ENCODE assay signal across 8 cellular contexts in genomic region chr2:65064728-65065552, GRCh38. TPM values are rescaled to one million over a fixed set of nuclear protein-coding genes. Genes with fewer than 3 reads are reported as not detected.
A peak's percentile ranks its signal among the peaks of the same experiment; 100 is the strongest.
DNase-seq lines count a peak whose midpoint lies in the region; ATAC-seq and TF ChIP-seq lines count a peak whose summit lies in the region.

No MANE protein-coding gene starts in this region.

- ATAC-seq in CD8-positive, alpha-beta T cell = peak; percentile 96
- ATAC-seq in GM18873 (IDR thresholded peaks at IDR 0.05; ENCODE audit: low FRiP score, unreplicated experiment) = peak; percentile 78
- peak; percentile 86 for ATAC-seq in HG03066 (IDR thresholded peaks at IDR 0.05; ENCODE audit: low read depth, unreplicated experiment)
- ATAC-seq in activated T-cell treated with anti-CD3 and anti-CD28 coated beads, Interleukin-2, amount 50 U/mL, for 4 hours = peak; percentile 75 to 84

- TF ChIP-seq CTCF in CD8-positive, alpha-beta T cell (IDR thresholded peaks at IDR 0.05) = peak; percentile 78
- TF ChIP-seq CTCF in fibroblast of the aortic adventitia (IDR thresholded peaks at IDR 0.05; ENCODE audit: insufficient read depth, low read length) = peak; percentile 60

- peaks cover 6% of the 10 kb centered on the region for H3K36me3 Mint-ChIP-seq in CD8-positive, alpha-beta T cell
- no peaks in the 10 kb centered on the region for H3K36me3 Mint-ChIP-seq in activated T-cell treated with anti-CD3 and anti-CD28 coated beads, Interleukin-2, amount 50 U/mL, for 4 hours (ENCODE audit: insufficient read depth)

- H3K23ac ChIP-seq in neuronal stem cell (ENCODE audit: low read depth, low read length, poor library complexity) = no peak overlapping the region

- H3K27me3 ChIP-seq in CD8-positive, alpha-beta T cell (ENCODE audit: insufficient read depth, low read length) = no peaks in the 10 kb centered on the region
- H3K27me3 ChIP-seq in neuronal stem cell (ENCODE audit: control insufficient read depth in 3 of 3, insufficient read depth in 3 of 3, low read depth in 1 of 3, low read length in 3 of 3) = no peaks in the 10 kb centered on the region

- H3K27ac ChIP-seq in CD8-positive, alpha-beta T cell (ENCODE audit: low read depth, low read length) = no peak overlapping the region
- peak overlapping the region; percentile 4 for H3K27ac ChIP-seq in neuronal stem cell (replicated peaks; ENCODE audit: low read length)

- H3K36me3 ChIP-seq in CD8-positive, alpha-beta T cell (ENCODE audit: insufficient read depth, low read length) = peaks cover 6% of the 10 kb centered on the region
- H3K36me3 ChIP-seq in neuronal stem cell (replicated peaks in 1 of 2; ENCODE audit: control insufficient read depth in 2 of 2, insufficient read depth in 2 of 2, low read length in 2 of 2) = peaks cover 11 to 49% of the 10 kb centered on the region in 2 donors

- H3K4me3 Mint-ChIP-seq in CD8-positive, alpha-beta T cell = no peak overlapping the region
- no peak overlapping the region for H3K4me3 Mint-ChIP-seq in activated T-cell treated with anti-CD3 and anti-CD28 coated beads, Interleukin-2, amount 50 U/mL, for 4 hours

- H3K4me2 ChIP-seq in neuronal stem cell (ENCODE audit: insufficient read depth, low read length, poor library complexity, severe bottlenecking) = no peak overlapping the region

- peaks cover 50% of the 10 kb centered on the region for H3K4me1 Mint-ChIP-seq in CD8-positive, alpha-beta T cell (ENCODE audit: low read depth)
- peaks cover 45% of the 10 kb centered on the region for H3K4me1 Mint-ChIP-seq in activated T-cell treated with anti-CD3 and anti-CD28 coated beads, Interleukin-2, amount 50 U/mL, for 4 hours (ENCODE audit: low read depth)

- no peaks in the 10 kb centered on the region for H3K27me3 Mint-ChIP-seq in CD8-positive, alpha-beta T cell (ENCODE audit: low read depth)
- H3K27me3 Mint-ChIP-seq in activated T-cell treated with anti-CD3 and anti-CD28 coated beads, Interleukin-2, amount 50 U/mL, for 4 hours (ENCODE audit: low read depth) = no peaks in the 10 kb centered on the region

- H3K14ac ChIP-seq in neuronal stem cell (ENCODE audit: low read length) = peak overlapping the region; percentile 14

- DNase-seq in CD8-positive, alpha-beta T cell = peak in 5 of 7 experiments; percentile 15 to 55 (median 35)
- peak; percentile 48 for DNase-seq in NCI-H2196 treated with DMSO at 0.1 percent for 48 hours (lab: John Stamatoyannopoulos, UW; ENCODE audit: unreplicated experiment)
- DNase-seq in activated T-cell treated with anti-CD3 and anti-CD28 coated beads, Interleukin-2, amount 50 U/mL, for 4 hours = no peak
- DNase-seq in fibroblast of the aortic adventitia (ENCODE audit: low read depth) = peak; percentile 97
- peak; percentile 33 for DNase-seq in neuronal stem cell (ENCODE audit: low spot score)
- DNase-seq in NCI-H774 (lab: John Stamatoyannopoulos, UW) = no peak

- H2BK12ac ChIP-seq in neuronal stem cell (ENCODE audit: low read length) = no peak overlapping the region

- H3K79me1 ChIP-seq in neuronal stem cell (ENCODE audit: low read depth, low read length) = peaks cover 16% of the 10 kb centered on the region

- CTCF ChIA-PET in CD8-positive, alpha-beta T cell (lab: Charles Lee) = interaction anchor here (0.6 to 2.3 kb wide), 37 partner anchors 9 to 503 kb away, joined by 3 to 29 read pairs (median 5); partner anchors contain the start of gene CEP68

- no peak overlapping the region for H2BK5ac ChIP-seq in neuronal stem cell (ENCODE audit: low read length)

- peak overlapping the region; percentile 0 for H4K8ac ChIP-seq in neuronal stem cell (ENCODE audit: low read depth, low read length)

- H3K9ac ChIP-seq in neuronal stem cell (ENCODE audit: low read depth, low read length, poor library complexity) = peak overlapping the region; percentile 55

- POLR2A ChIA-PET in CD8-positive, alpha-beta T cell (lab: Charles Lee) = interaction anchor here (0.6 to 1.5 kb wide), 5 partner anchors 9 to 186 kb away, joined by 3 to 4 read pairs (median 4); partner anchors contain the start of genes ACTR2, CEP68 and RAB1A

- no peaks in the 10 kb centered on the region for H3K9me3 Mint-ChIP-seq in CD8-positive, alpha-beta T cell
- H3K9me3 Mint-ChIP-seq in activated T-cell treated with anti-CD3 and anti-CD28 coated beads, Interleukin-2, amount 50 U/mL, for 4 hours = no peaks in the 10 kb centered on the region

- peak overlapping the region; percentile 41 for H3K27ac Mint-ChIP-seq in CD8-positive, alpha-beta T cell

- H3K4me1 ChIP-seq in CD8-positive, alpha-beta T cell (ENCODE audit: insufficient read depth, low read length) = peaks cover 42% of the 10 kb centered on the region
- H3K4me1 ChIP-seq in neuronal stem cell (ENCODE audit: control insufficient read depth in 2 of 2, insufficient read depth in 1 of 2, low read depth in 1 of 2, low read length in 2 of 2) = peaks cover 0 to 14% of the 10 kb centered on the region in 2 donors

- no CpG with 5 or more reads among the region's 14 CpGs for WGBS in neuronal stem cell (ENCODE audit: extremely low coverage in 2 of 2, insufficient read length in 2 of 2, insufficient replicate concordance in 1 of 2), 2 donors

- no peak overlapping the region for H2BK120ac ChIP-seq in neuronal stem cell (ENCODE audit: low read depth, low read length)

- H2AK5ac ChIP-seq in neuronal stem cell (ENCODE audit: low read depth, low read length) = no peak overlapping the region

- intact Hi-C loops in CD8-positive, alpha-beta T cell (cut with DNase I, micrococcal nuclease) = loop anchor here (1.0 to 5.0 kb wide), 5 partner anchors 66 to 507 kb away; partner anchors contain the start of gene RAB1A (in 1 of the 2)

- no peak overlapping the region for H3K4me3 ChIP-seq in CD8-positive, alpha-beta T cell (ENCODE audit: low read depth, low read length)
- H3K4me3 ChIP-seq in fibroblast of the aortic adventitia (ENCODE audit: low read depth, low read length) (peak overlapping the region; percentile 41), neuronal stem cell (ENCODE audit: low read length in 2 of 2) (no peak overlapping the region)

- H2AFZ ChIP-seq in neuronal stem cell (ENCODE audit: low read length) = no peak overlapping the region

- no peak overlapping the region for H2BK15ac ChIP-seq in neuronal stem cell (ENCODE audit: low read length)

- no peak overlapping the region for H3K4ac ChIP-seq in neuronal stem cell (ENCODE audit: low read length)

- H3K9me3 ChIP-seq in CD8-positive, alpha-beta T cell (ENCODE audit: low read length) = no peaks in the 10 kb centered on the region
- H3K9me3 ChIP-seq in neuronal stem cell (replicated peaks in 1 of 2; ENCODE audit: control insufficient read depth in 2 of 2, insufficient read depth in 1 of 2, low read depth in 1 of 2, low read length in 2 of 2) = no peaks in the 10 kb centered on the region

- H3K18ac ChIP-seq in neuronal stem cell (ENCODE audit: low read length) = no peak overlapping the region

- H4K91ac ChIP-seq in neuronal stem cell (ENCODE audit: low read depth, low read length, poor library complexity) = no peak overlapping the region

RNA-seq across cellular contexts. Expression of gene CEP68, which starts 8.7 kb away (rescaled TPM):
- total RNA-seq in CD8-positive, alpha-beta T cell = 10 to 100 TPM; 19.9 to 20.5 TPM
- 1 to 10 TPM; 2.3 to 5.4 (median 2.9) TPM for total RNA-seq in activated T-cell treated with anti-CD3 and anti-CD28 coated beads, Interleukin-2, amount 50 U/mL, for 4 hours
- 12.0 and 12.3 TPM in 2 replicates for total RNA-seq in fibroblast of the aortic adventitia (ENCODE audit: low replicate concordance)
- polyA plus RNA-seq in neuronal stem cell (2013, experiment 1 of 2) = 20.9 TPM
- 21.5 TPM for polyA plus RNA-seq in neuronal stem cell (2013, experiment 2 of 2)

Comparison
In these comparisons a context has a peak if more than half of its experiments do, and no peak if none do; other contexts are left out.
1. DNase-seq: peak in CD8-positive, alpha-beta T cell (5 of 7), NCI-H2196 treated with DMSO at 0.1 percent for 48 hours (single experiment), fibroblast of the aortic adventitia (single experiment) and neuronal stem cell (single experiment); none in activated T-cell treated with anti-CD3 and anti-CD28 coated beads, Interleukin-2, amount 50 U/mL, for 4 hours (single experiment) and NCI-H774 (single experiment).
2. Peak in every context shown above with its lines, with median percentiles within 50 percentile points of each other: ATAC-seq.